In the genomic region with DNA sequence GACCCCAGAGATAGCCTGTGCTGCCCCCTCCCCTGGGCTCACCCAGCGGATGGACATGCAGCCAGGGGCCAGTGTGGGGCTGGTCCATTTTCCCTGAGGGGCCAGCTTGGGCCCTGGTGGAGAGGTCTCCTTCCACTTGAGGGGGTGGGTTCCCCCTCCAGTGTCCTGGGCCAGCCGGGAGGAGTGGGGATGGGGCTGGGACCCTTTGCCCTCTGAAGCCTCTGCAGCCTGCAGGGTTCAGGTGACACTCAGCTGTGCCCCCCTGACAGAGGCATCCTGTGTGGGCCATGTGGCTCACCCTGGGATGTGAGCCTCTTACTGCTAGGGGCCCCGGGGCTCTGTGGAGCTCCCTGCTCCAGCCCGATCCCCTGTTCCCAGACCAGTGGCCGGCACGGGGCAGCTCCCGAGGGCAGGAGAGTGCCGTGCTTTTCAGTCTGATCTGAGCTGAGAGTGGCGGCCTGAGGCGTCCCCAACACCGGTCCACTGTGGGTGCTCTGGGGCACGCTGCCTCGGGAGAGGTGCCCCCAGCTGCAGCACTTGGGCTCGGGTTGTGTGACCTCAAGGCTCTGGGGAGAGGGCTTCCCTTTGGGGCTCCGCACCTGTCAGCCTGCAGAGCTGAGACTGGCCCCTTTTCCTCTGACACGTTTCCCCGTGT, we compare ENCODE assay signal across 23 cellular contexts. TPM values are rescaled to one million over a fixed set of nuclear protein-coding genes. Genes with fewer than 3 reads are reported as not detected.
A peak's percentile ranks its signal among the peaks of the same experiment; 100 is the strongest.
DNase-seq lines count a peak whose midpoint lies in the region; ATAC-seq and TF ChIP-seq lines count a peak whose summit lies in the region.
"Had no signal": no experiment of that assay in that cellular context is flagged by ENCODE, and none has a peak within 500 bp of the region (broad histone marks: within the 10 kb centered on the region; RNA-seq: fewer than 3 reads in every experiment).

No MANE protein-coding gene starts in this region.

- H3K27ac Mint-ChIP-seq in neural progenitor cell, result no peak overlapping the region
- H3K27ac Mint-ChIP-seq: activated B cell treated with CpG ODN at 0.5 μM for 24 hours; activated CD8-positive, alpha-beta T cell treated with anti-CD3 and anti-CD28 coated beads for 36 hours; activated naive CD4-positive, alpha-beta T cell treated with anti-CD3 and anti-CD28 coated beads for 36 hours; activated T-cell treated with anti-CD3 and anti-CD28 coated beads, Interleukin-2, amount 50 U/mL, for 24 hours; nephron; stimulated activated naive CD8-positive, alpha-beta T cell treated with anti-CD3 and anti-CD28 coated beads, Interleukin-15, Interleukin-2, amounts not matched to agents 100 ng/mL and 50 ng/mL, for 24 hours; T-helper 2 cell treated with Interferon-gamma antibody and Interleukin-4, amounts not matched to agents 5 μg/mL and 100 μg/mL, for 36 hours had no signal

- H3K27ac ChIP-seq in HCT116 (ENCODE audit: low read depth, low read length) (no peak overlapping the region; the same call in 1 of the 2 replicates), RWPE2 (ENCODE audit: poor library complexity, severe bottlenecking) (no peak overlapping the region), neural progenitor cell (no peak overlapping the region)
- H3K27ac ChIP-seq: esophagus squamous epithelium had no signal

- H3K4me3 Mint-ChIP-seq in neural progenitor cell, result no peak overlapping the region
- H3K4me3 Mint-ChIP-seq: activated B cell treated with CpG ODN at 0.5 μM for 24 hours; activated CD8-positive, alpha-beta T cell treated with anti-CD3 and anti-CD28 coated beads for 36 hours; activated naive CD4-positive, alpha-beta T cell treated with anti-CD3 and anti-CD28 coated beads for 36 hours; activated T-cell treated with anti-CD3 and anti-CD28 coated beads, Interleukin-2, amount 50 U/mL, for 24 hours; nephron; stimulated activated naive CD8-positive, alpha-beta T cell treated with anti-CD3 and anti-CD28 coated beads, Interleukin-15, Interleukin-2, amounts not matched to agents 100 ng/mL and 50 ng/mL, for 24 hours; T-helper 2 cell treated with Interferon-gamma antibody and Interleukin-4, amounts not matched to agents 5 μg/mL and 100 μg/mL, for 36 hours had no signal

- no peak for TF ChIP-seq RAD21 in HCT116 (IDR thresholded peaks at IDR 0.05; ENCODE audit: low read depth)

- H3K79me2 ChIP-seq in HCT116 (ENCODE audit: insufficient read depth, low read length) (0 out of 2 replicates have a peak, but pooled peaks cover under 1% of the 10 kb centered on the region), neural progenitor cell (ENCODE audit: low read depth) (no peaks in the 10 kb centered on the region)

- H3K9me2 ChIP-seq in HCT116 (ENCODE audit: insufficient read depth), result no peaks in the 10 kb centered on the region

- H4K20me1 ChIP-seq in HCT116 (ENCODE audit: insufficient read depth) (no peaks in the 10 kb centered on the region), neural progenitor cell (ENCODE audit: low read depth) (peaks cover 31% of the 10 kb centered on the region)

- H3K9me3 ChIP-seq in HCT116 (ENCODE audit: control insufficient read depth in 1 of 2, insufficient read depth in 1 of 2, low read depth in 1 of 2, low read length in 2 of 2), result no peaks in the 10 kb centered on the region
- no peaks in the 10 kb centered on the region for H3K9me3 ChIP-seq in RWPE2 (ENCODE audit: severe bottlenecking)
- no peaks in the 10 kb centered on the region for H3K9me3 ChIP-seq in neural progenitor cell (ENCODE audit: low read depth)
- H3K9me3 ChIP-seq: esophagus squamous epithelium, MG63 had no signal

- intact Hi-C loops in HCT116 (cut with micrococcal nuclease), result no loop called here

- CTCF ChIA-PET in HCT116 (lab: Charles Lee), result interaction anchor here (0.6 kb wide), 1 partner anchor 108 kb away, joined by 5 read pairs; no protein-coding TSS in a partner anchor

- peaks cover 16% of the 10 kb centered on the region for H3F3A ChIP-seq in neural progenitor cell (ENCODE audit: low read depth)

- TF ChIP-seq POLR2A in HCT116 (IDR thresholded peaks at IDR 0.05; ENCODE audit: borderline replicate concordance, extremely low read depth, insufficient read depth, insufficient read length), result no peak

- no peaks in the 10 kb centered on the region for H3K27me3 ChIP-seq in HCT116 (ENCODE audit: insufficient read depth, low read length)
- H3K27me3 ChIP-seq in RWPE2 (ENCODE audit: insufficient read depth, poor library complexity, severe bottlenecking), result peaks cover 52% of the 10 kb centered on the region
- H3K27me3 ChIP-seq in neural progenitor cell, result peaks cover 68% of the 10 kb centered on the region

- no peak for TF ChIP-seq CTCF in HCT116 (IDR thresholded peaks at IDR 0.05 in 2 of 3, conservative IDR thresholded peaks at IDR 0.05 in 1 of 3; ENCODE audit: borderline replicate concordance in 1 of 3, insufficient read depth in 1 of 3, low read depth in 2 of 3, low read length in 2 of 3)
- no peak for TF ChIP-seq CTCF in RWPE2 (IDR thresholded peaks at IDR 0.05; ENCODE audit: poor library complexity, severe bottlenecking)
- TF ChIP-seq CTCF in neural progenitor cell (IDR thresholded peaks at IDR 0.05), result no peak

- H3K4me2 ChIP-seq in HCT116 (ENCODE audit: low read length) (peak overlapping the region; percentile 77), neural progenitor cell (peak overlapping the region; percentile 83)

- peak; percentile 4 for ATAC-seq in HCT116
- peak; percentile 12; the same call in 1 of the 3 replicates for ATAC-seq in RWPE2 (ENCODE audit: low read depth)
- ATAC-seq: activated CD8-positive, alpha-beta T cell treated with anti-CD3 and anti-CD28 coated beads for 36 hours had no signal

- RAD21 ChIA-PET in HCT116 (lab: Charles Lee; ENCODE audit: low non-redundant PET in 1 of 2, low total read pairs in 2 of 2, uncharacterized antibody in 2 of 2, unreplicated experiment in 2 of 2), result no interaction called here

- H3K36me3 Mint-ChIP-seq in neural progenitor cell, result peaks cover 3% of the 10 kb centered on the region

- BruUV-seq in HCT116 (replicated peaks; lab: Mats Ljungman, UMichigan), result no TSS peak

- no peaks in the 10 kb centered on the region for H3K9me3 Mint-ChIP-seq in neural progenitor cell
- H3K9me3 Mint-ChIP-seq: activated B cell treated with CpG ODN at 0.5 μM for 24 hours; activated CD8-positive, alpha-beta T cell treated with anti-CD3 and anti-CD28 coated beads for 36 hours; activated naive CD4-positive, alpha-beta T cell treated with anti-CD3 and anti-CD28 coated beads for 36 hours; activated T-cell treated with anti-CD3 and anti-CD28 coated beads, Interleukin-2, amount 50 U/mL, for 24 hours; nephron; stimulated activated naive CD8-positive, alpha-beta T cell treated with anti-CD3 and anti-CD28 coated beads, Interleukin-15, Interleukin-2, amounts not matched to agents 100 ng/mL and 50 ng/mL, for 24 hours; T-helper 2 cell treated with Interferon-gamma antibody and Interleukin-4, amounts not matched to agents 5 μg/mL and 100 μg/mL, for 36 hours had no signal

- no peaks in the 10 kb centered on the region for H3K4me1 Mint-ChIP-seq in neural progenitor cell
- H3K4me1 Mint-ChIP-seq: activated B cell treated with CpG ODN at 0.5 μM for 24 hours had no signal

- H3K36me3 ChIP-seq in HCT116 (ENCODE audit: control insufficient read depth in 1 of 2, insufficient read depth in 2 of 2, low read length in 2 of 2) (no peaks in the 10 kb centered on the region), RWPE2 (ENCODE audit: low read depth) (no peaks in the 10 kb centered on the region), neural progenitor cell (no peaks in the 10 kb centered on the region)
- H3K36me3 ChIP-seq: esophagus squamous epithelium had no signal

- H3K4me1 ChIP-seq in HCT116 (ENCODE audit: control insufficient read depth in 1 of 2, insufficient read depth in 2 of 2, low read length in 2 of 2), result peaks cover 13 to 36% of the 10 kb centered on the region in 2 experiments
- peaks cover under 1% of the 10 kb centered on the region for H3K4me1 ChIP-seq in RWPE2 (ENCODE audit: insufficient read depth, poor library complexity, severe bottlenecking)
- peaks cover 18% of the 10 kb centered on the region for H3K4me1 ChIP-seq in neural progenitor cell

- H3K9ac ChIP-seq in HCT116 (ENCODE audit: low read length) (0 out of 2 replicates have a peak overlapping the region, but pooled peaks have one; percentile 30), neural progenitor cell (no peak overlapping the region)

- peaks cover 3% of the 10 kb centered on the region for H3K27me3 Mint-ChIP-seq in neural progenitor cell (ENCODE audit: insufficient read depth, low read depth)
- H3K27me3 Mint-ChIP-seq: stimulated activated naive CD8-positive, alpha-beta T cell treated with anti-CD3 and anti-CD28 coated beads, Interleukin-15, Interleukin-2, amounts not matched to agents 100 ng/mL and 50 ng/mL, for 24 hours had no signal

- POLR2A ChIA-PET in HCT116 (lab: Charles Lee), result no interaction called here

- DNase-seq in HCT116 (ENCODE audit: low read depth, low spot score), result no peak
- DNase-seq in RWPE2 (ENCODE audit: low spot score), result no peak
- DNase-seq in neural progenitor cell (ENCODE audit: low spot score), result no peak
- DNase-seq in NCI-H2171 (lab: John Stamatoyannopoulos, UW), result no peak
- DNase-seq in SKM-1 treated with dmso at 0.1 percent for 144 hours (lab: John Stamatoyannopoulos, UW; ENCODE audit: unreplicated experiment), result no peak
- DNase-seq: activated B cell treated with CpG ODN at 0.5 μM for 24 hours; activated CD8-positive, alpha-beta T cell treated with anti-CD3 and anti-CD28 coated beads for 36 hours; activated naive CD4-positive, alpha-beta T cell treated with anti-CD3 and anti-CD28 coated beads for 36 hours; activated T-cell treated with anti-CD3 and anti-CD28 coated beads, Interleukin-2, amount 50 U/mL, for 24 hours; cerebellar nuclear complex; EL; esophagus squamous epithelium; MG63; NCI-H1436 treated with DMSO at 0.1 percent for 48 hours; NCI-H2171 treated with DMSO at 0.1 percent for 48 hours; trophoblast cell had no signal

- H3K4me3 ChIP-seq in HCT116 (replicated peaks in 1 of 2; ENCODE audit: low read depth in 1 of 2, low read length in 2 of 2) (peak overlapping the region in 1 of 2 experiments; percentile 46; a peak in 1 of 4 replicates), RWPE2 (ENCODE audit: severe bottlenecking) (no peak overlapping the region), neural progenitor cell (peak overlapping the region; percentile 46)
- H3K4me3 ChIP-seq: esophagus squamous epithelium, MG63 had no signal

- H2AFZ ChIP-seq in HCT116 (ENCODE audit: low read depth, low read length, poor library complexity, severe bottlenecking) (no peak overlapping the region), neural progenitor cell (replicated peaks) (no peak overlapping the region)

RNA-seq across cellular contexts. Expression of gene GNG13, which starts 0.4 kb away (rescaled TPM):
- total RNA-seq in HCT116 (2021; ENCODE audit: unreplicated experiment) (not detected), neural progenitor cell (ENCODE audit: low replicate concordance) (not detected in 2 replicates)
- 0.85 and 1.7 TPM in 2 replicates for polyA plus RNA-seq in HCT116 (2012)
- total RNA-seq: activated B cell treated with CpG ODN at 0.5 μM for 24 hours; activated CD8-positive, alpha-beta T cell treated with anti-CD3 and anti-CD28 coated beads for 36 hours; activated naive CD4-positive, alpha-beta T cell treated with anti-CD3 and anti-CD28 coated beads for 36 hours; astrocyte; esophagus squamous epithelium; posterior vena cava; SK-MEL-5; skeletal muscle tissue had no signal

RNA-seq across cellular contexts. Expression of gene CHTF18, which starts 12.5 kb away (rescaled TPM):
- 145 TPM for total RNA-seq in HCT116 (2021; ENCODE audit: unreplicated experiment)
- polyA plus RNA-seq in HCT116 (2012), result 83.7 and 86.5 TPM in 2 replicates
- total RNA-seq in neural progenitor cell (ENCODE audit: low replicate concordance), result 35.6 and 124 TPM in 2 replicates

RNA-seq across cellular contexts. Expression of gene RPUSD1, which starts 12.8 kb away (rescaled TPM):
- total RNA-seq in HCT116 (2021; ENCODE audit: unreplicated experiment) (59.9 TPM), neural progenitor cell (ENCODE audit: low replicate concordance) (5.6 and 22.7 TPM in 2 replicates)
- 40.7 and 45.9 TPM in 2 replicates for polyA plus RNA-seq in HCT116 (2012)

RNA-seq across cellular contexts. Expression of gene MSLN, which starts 40.4 kb away (rescaled TPM):
- total RNA-seq in HCT116 (2021; ENCODE audit: unreplicated experiment) (40.9 TPM), neural progenitor cell (ENCODE audit: low replicate concordance) (0.82 and 1.2 TPM in 2 replicates)
- 76.1 and 104 TPM in 2 replicates for polyA plus RNA-seq in HCT116 (2012)
- total RNA-seq: activated B cell treated with CpG ODN at 0.5 μM for 24 hours; activated CD8-positive, alpha-beta T cell treated with anti-CD3 and anti-CD28 coated beads for 36 hours; activated naive CD4-positive, alpha-beta T cell treated with anti-CD3 and anti-CD28 coated beads for 36 hours; astrocyte; SK-MEL-5 had no signal
